15 cellular contexts compared by ENCODE assay signal in the genomic region with DNA sequence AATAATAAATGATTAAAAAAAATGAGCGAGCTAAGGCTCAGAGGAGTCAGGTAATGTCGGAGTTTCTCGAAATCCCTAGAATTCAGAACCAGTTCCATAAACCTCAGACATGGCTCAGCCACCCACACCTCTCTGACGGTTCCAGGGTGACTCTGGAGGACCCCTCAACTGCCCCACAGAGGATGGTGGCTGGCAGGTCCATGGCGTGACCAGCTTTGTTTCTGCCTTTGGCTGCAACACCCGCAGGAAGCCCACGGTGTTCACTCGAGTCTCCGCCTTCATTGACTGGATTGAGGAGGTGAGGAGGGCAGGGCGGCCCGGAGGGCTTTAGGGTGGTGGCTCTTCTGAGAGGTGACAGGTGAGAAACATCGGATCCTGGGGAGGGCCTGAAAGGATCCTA. TPM values are rescaled to one million over a fixed set of nuclear protein-coding genes. Genes with fewer than 3 reads are reported as not detected.
"Had no signal": no experiment of that assay in that cellular context is flagged by ENCODE, and none has a peak within 500 bp of the region (broad histone marks: within the 10 kb centered on the region; RNA-seq: fewer than 3 reads in every experiment).

No MANE protein-coding gene starts in this region.

RNA-seq across cellular contexts. Expression of a gene that starts 9.6 kb away (rescaled TPM):
- total RNA-seq: activated naive CD4-positive, alpha-beta T cell treated with anti-CD3 and anti-CD28 coated beads for 36 hours; activated naive CD4-positive, alpha-beta T cell treated with anti-CD3 and anti-CD28 coated beads, Interleukin-2, amount 50 U/mL, for 72 hours; activated naive CD8-positive, alpha-beta T cell treated with anti-CD3 and anti-CD28 coated beads for 36 hours; activated naive CD8-positive, alpha-beta T cell treated with anti-CD3 and anti-CD28 coated beads, Interleukin-2, amount 10 ng/mL, durations not matched to agents 7 days and 5 days; activated T-cell treated with anti-CD3 and anti-CD28 coated beads, Interleukin-2, amount 50 U/mL, for 72 hours; activated T-helper 1 cell treated with anti-CD3 and anti-CD28 coated beads, Interleukin-12 subunit alpha, Interleukin-12 subunit beta, Interleukin-2, Interleukin-4 antibody, amounts not matched to agents 30 ng/mL and 10 ng/mL and 1 ng/mL, durations not matched to agents 14 hours and 24 hours and 36 hours; activated T-helper 17 cell treated with anti-CD3 and anti-CD28 coated beads, Interleukin-2, amount 50 U/mL, for 72 hours; activated T-helper 2 cell treated with anti-CD3 and anti-CD28 coated beads, Interferon-gamma antibody, Interleukin-2, Interleukin-4, amounts not matched to agents 10 μg/mL and 5 μg/mL and 100 μg/mL, durations not matched to agents 14 hours and 24 hours and 36 hours; ascending aorta; astrocyte; breast epithelium; bronchial epithelial cell; cardiac muscle cell; cardiac septum; cerebellum had no signal
- polyA plus RNA-seq: cardiac muscle cell had no signal

RNA-seq across cellular contexts. Expression of a gene that starts 15.1 kb away (rescaled TPM):
- total RNA-seq: activated naive CD4-positive, alpha-beta T cell treated with anti-CD3 and anti-CD28 coated beads for 36 hours; activated naive CD4-positive, alpha-beta T cell treated with anti-CD3 and anti-CD28 coated beads, Interleukin-2, amount 50 U/mL, for 72 hours; activated naive CD8-positive, alpha-beta T cell treated with anti-CD3 and anti-CD28 coated beads for 36 hours; activated naive CD8-positive, alpha-beta T cell treated with anti-CD3 and anti-CD28 coated beads, Interleukin-2, amount 10 ng/mL, durations not matched to agents 7 days and 5 days; activated T-cell treated with anti-CD3 and anti-CD28 coated beads, Interleukin-2, amount 50 U/mL, for 72 hours; activated T-helper 1 cell treated with anti-CD3 and anti-CD28 coated beads, Interleukin-12 subunit alpha, Interleukin-12 subunit beta, Interleukin-2, Interleukin-4 antibody, amounts not matched to agents 30 ng/mL and 10 ng/mL and 1 ng/mL, durations not matched to agents 14 hours and 24 hours and 36 hours; activated T-helper 17 cell treated with anti-CD3 and anti-CD28 coated beads, Interleukin-2, amount 50 U/mL, for 72 hours; activated T-helper 2 cell treated with anti-CD3 and anti-CD28 coated beads, Interferon-gamma antibody, Interleukin-2, Interleukin-4, amounts not matched to agents 10 μg/mL and 5 μg/mL and 100 μg/mL, durations not matched to agents 14 hours and 24 hours and 36 hours; ascending aorta; astrocyte; breast epithelium; bronchial epithelial cell; cardiac muscle cell; cardiac septum; cerebellum had no signal
- polyA plus RNA-seq: cardiac muscle cell had no signal
